Comparison of ENCODE assay signal across 27 cellular contexts in the genomic region with DNA sequence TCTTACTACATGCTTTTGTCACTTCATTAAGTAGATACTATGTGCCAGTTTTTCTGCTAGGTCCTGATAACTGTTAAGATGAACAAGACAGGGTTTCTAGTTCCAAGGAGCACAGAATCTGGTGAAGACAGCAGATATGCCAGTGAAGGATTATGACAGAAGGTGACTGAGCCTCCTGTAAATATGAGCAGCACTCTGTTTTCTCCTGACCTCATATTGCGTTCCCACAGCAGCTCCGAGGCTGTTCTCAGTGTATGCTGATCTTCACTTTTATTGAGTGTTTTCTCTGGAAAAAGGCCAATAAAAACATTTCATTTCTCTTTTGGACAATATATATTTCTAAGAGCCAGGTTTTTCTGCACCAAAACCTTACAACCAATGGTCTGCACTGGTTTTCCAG. TPM values are rescaled to one million over a fixed set of nuclear protein-coding genes. Genes with fewer than 3 reads are reported as not detected.
"Had no signal": no experiment of that assay in that cellular context is flagged by ENCODE, and none has a peak within 500 bp of the region (broad histone marks: within the 10 kb centered on the region; RNA-seq: fewer than 3 reads in every experiment).

No MANE protein-coding gene starts in this region.

- H3K4me2 ChIP-seq: SK-N-SH had no signal

- H3K9me3 Mint-ChIP-seq: activated naive CD4-positive, alpha-beta T cell treated with anti-CD3 and anti-CD28 coated beads, Interleukin-2, amount 50 U/mL, for 72 hours; brain; dendritic cell treated with granulocyte-macrophage colony-stimulating factor and Interleukin-4, amounts not matched to agents 40 ng/mL and 50 ng/mL, for 4 days; effector memory CD8-positive, alpha-beta T cell; T-cell had no signal

- H3K27me3 ChIP-seq: sigmoid colon, stomach, testis, upper lobe of right lung had no signal

- H3K4me1 ChIP-seq: parathyroid adenoma, sigmoid colon, stomach, testis, upper lobe of right lung had no signal

- H3K27me3 Mint-ChIP-seq: brain; dendritic cell treated with granulocyte-macrophage colony-stimulating factor and Interleukin-4, amounts not matched to agents 40 ng/mL and 50 ng/mL, for 4 days; naive B cell had no signal

- H3K27ac Mint-ChIP-seq: activated CD8-positive, alpha-beta T cell treated with anti-CD3 and anti-CD28 coated beads, Interleukin-2, amount 10 ng/mL, durations not matched to agents 7 days and 5 days; activated naive CD4-positive, alpha-beta T cell treated with anti-CD3 and anti-CD28 coated beads, Interleukin-2, amount 50 U/mL, for 72 hours; brain; dendritic cell treated with granulocyte-macrophage colony-stimulating factor and Interleukin-4, amounts not matched to agents 40 ng/mL and 50 ng/mL, for 4 days; effector memory CD8-positive, alpha-beta T cell; naive B cell; T-cell had no signal

- H3K79me2 ChIP-seq: parathyroid adenoma had no signal

- DNase-seq: activated CD4-positive, alpha-beta T cell treated with anti-CD3 and anti-CD28 coated beads for 48 hours; activated CD8-positive, alpha-beta memory T cell treated with anti-CD3 and anti-CD28 coated beads, Interleukin-2, amount 50 U/mL, for 4 hours; activated CD8-positive, alpha-beta T cell treated with anti-CD3 and anti-CD28 coated beads, Interleukin-2, amount 10 ng/mL, durations not matched to agents 7 days and 5 days; activated gamma-delta T cell; activated T-cell treated with anti-CD3 and anti-CD28 coated beads, Interleukin-2, amount 50 U/mL, for 48 hours; cerebellar nuclear complex; effector memory CD8-positive, alpha-beta T cell; head of caudate nucleus; left colon; naive B cell; sigmoid colon; SK-N-SH; stimulated activated CD4-positive, alpha-beta T cell treated with anti-CD3 and anti-CD28 coated beads, Interleukin-12 subunit alpha, Interleukin-12 subunit beta, amount 100 ng/mL, for 4 hours; stimulated activated CD4-positive, alpha-beta T cell treated with anti-CD3 and anti-CD28 coated beads, Interleukin-2, amount 100 ng/mL, for 24 hours; stomach; T-cell; testis; upper lobe of right lung had no signal

- H3K4me3 ChIP-seq: sigmoid colon, stomach, testis, upper lobe of right lung had no signal

- H3K36me3 ChIP-seq: sigmoid colon, stomach, upper lobe of right lung had no signal

- H3K36me3 Mint-ChIP-seq: activated naive CD4-positive, alpha-beta T cell treated with anti-CD3 and anti-CD28 coated beads, Interleukin-2, amount 50 U/mL, for 72 hours; brain; naive B cell; T-cell had no signal

- ATAC-seq: activated CD8-positive, alpha-beta T cell treated with anti-CD3 and anti-CD28 coated beads, Interleukin-2, amount 10 ng/mL, durations not matched to agents 7 days and 5 days; activated naive CD4-positive, alpha-beta T cell treated with anti-CD3 and anti-CD28 coated beads, Interleukin-2, amount 50 U/mL, for 72 hours; effector memory CD8-positive, alpha-beta T cell; esophagus mucosa; left colon; T-cell; upper lobe of right lung had no signal

- H3K27ac ChIP-seq: parathyroid adenoma, sigmoid colon, stomach, testis, upper lobe of right lung had no signal

- H3K9ac ChIP-seq: parathyroid adenoma, SK-N-SH had no signal

- FAIRE-seq: frontal cortex, islet of Langerhans had no signal

- H3K4me3 Mint-ChIP-seq: activated CD8-positive, alpha-beta T cell treated with anti-CD3 and anti-CD28 coated beads, Interleukin-2, amount 10 ng/mL, durations not matched to agents 7 days and 5 days; brain; dendritic cell treated with granulocyte-macrophage colony-stimulating factor and Interleukin-4, amounts not matched to agents 40 ng/mL and 50 ng/mL, for 4 days; effector memory CD8-positive, alpha-beta T cell; naive B cell; T-cell had no signal

- H2AFZ ChIP-seq: parathyroid adenoma had no signal

- H3K9me3 ChIP-seq: SK-N-SH, stomach, testis, upper lobe of right lung had no signal

- H3K4me1 Mint-ChIP-seq: brain, naive B cell, T-cell had no signal

RNA-seq across cellular contexts. Expression of a gene that starts 45.9 kb away (rescaled TPM):
- total RNA-seq: activated CD8-positive, alpha-beta T cell treated with anti-CD3 and anti-CD28 coated beads, Interleukin-2, amount 10 ng/mL, durations not matched to agents 7 days and 5 days; activated naive CD4-positive, alpha-beta T cell treated with anti-CD3 and anti-CD28 coated beads, Interleukin-2, amount 50 U/mL, for 72 hours; frontal cortex; left colon; lung microvascular endothelial cell; mononuclear cell; sigmoid colon; stomach; T-cell; upper lobe of right lung had no signal
- polyA plus RNA-seq: sigmoid colon, SK-N-SH had no signal
